Comparison of ENCODE assay signal across 8 cellular contexts in the genomic region with DNA sequence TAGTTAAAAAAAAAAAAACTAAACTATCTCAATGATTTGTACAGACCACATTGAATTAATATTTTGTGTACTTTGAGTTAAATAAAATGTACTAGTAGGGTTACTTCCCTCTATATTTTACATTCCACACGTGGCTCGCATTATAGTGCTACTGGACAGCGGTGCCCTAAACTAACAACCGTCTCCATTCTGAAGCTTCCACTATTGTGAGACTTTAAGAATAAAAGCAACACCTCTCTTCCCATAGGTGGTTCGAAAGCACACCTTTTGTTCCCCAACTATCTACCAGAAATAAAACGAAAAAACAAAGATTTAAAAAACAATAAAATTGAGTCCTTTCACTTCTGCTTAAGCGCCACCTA. TPM values are rescaled to one million over a fixed set of nuclear protein-coding genes. Genes with fewer than 3 reads are reported as not detected.
DNase-seq lines count a peak whose midpoint lies in the region; ATAC-seq and TF ChIP-seq lines count a peak whose summit lies in the region.

No MANE protein-coding gene starts in this region.

- H3K27ac ChIP-seq in ascending aorta (peak overlapping the region; percentile 92 to 94), left lung (peak overlapping the region; percentile 84 to 96)

- H3K9me3 Mint-ChIP-seq in stimulated activated naive CD8-positive, alpha-beta T cell treated with anti-CD3 and anti-CD28 coated beads, Interleukin-15, Interleukin-2, amounts not matched to agents 100 ng/mL and 50 ng/mL, for 24 hours: no peaks in the 10 kb centered on the region
- H3K9me3 Mint-ChIP-seq in type B pancreatic cell: no peaks in the 10 kb centered on the region

- no peaks in the 10 kb centered on the region for H3K9me3 ChIP-seq in ascending aorta
- no peaks in the 10 kb centered on the region for H3K9me3 ChIP-seq in left lung

- H3K36me3 ChIP-seq in ascending aorta (peaks cover 0 to 6% of the 10 kb centered on the region in 2 donors), left lung (no peaks in the 10 kb centered on the region)

- H3K27me3 ChIP-seq in ascending aorta: no peaks in the 10 kb centered on the region
- H3K27me3 ChIP-seq in left lung: no peaks in the 10 kb centered on the region

- DNase-seq in stimulated activated naive CD8-positive, alpha-beta T cell treated with anti-CD3 and anti-CD28 coated beads, Interleukin-15, Interleukin-2, amounts not matched to agents 100 U/mL and 50 U/mL, for 24 hours: no peak
- DNase-seq in ascending aorta (ENCODE audit: low spot score in 2 of 2): no peak
- no peak for DNase-seq in left lung
- no peak for DNase-seq in type B pancreatic cell (ENCODE audit: extremely low spot score, unreplicated experiment)
- DNase-seq in SHP77 (lab: John Stamatoyannopoulos, UW): no peak
- no peak for DNase-seq in C1 segment of cervical spinal cord (lab: John Stamatoyannopoulos, UW)

- H3K27me3 Mint-ChIP-seq in stimulated activated naive CD8-positive, alpha-beta T cell treated with anti-CD3 and anti-CD28 coated beads, Interleukin-15, Interleukin-2, amounts not matched to agents 100 ng/mL and 50 ng/mL, for 24 hours: no peaks in the 10 kb centered on the region
- peaks cover 3% of the 10 kb centered on the region for H3K27me3 Mint-ChIP-seq in type B pancreatic cell

- H3K4me1 Mint-ChIP-seq in stimulated activated naive CD8-positive, alpha-beta T cell treated with anti-CD3 and anti-CD28 coated beads, Interleukin-15, Interleukin-2, amounts not matched to agents 100 ng/mL and 50 ng/mL, for 24 hours (ENCODE audit: low read depth): peaks cover 44% of the 10 kb centered on the region
- H3K4me1 Mint-ChIP-seq in type B pancreatic cell (ENCODE audit: unreplicated experiment): peaks cover 36% of the 10 kb centered on the region

- H3K27ac Mint-ChIP-seq in stimulated activated naive CD8-positive, alpha-beta T cell treated with anti-CD3 and anti-CD28 coated beads, Interleukin-15, Interleukin-2, amounts not matched to agents 100 ng/mL and 50 ng/mL, for 24 hours: peak overlapping the region; percentile 95
- peak overlapping the region; percentile 96 for H3K27ac Mint-ChIP-seq in type B pancreatic cell

- TF ChIP-seq CTCF in ascending aorta (IDR thresholded peaks at IDR 0.05): no peak
- TF ChIP-seq CTCF in left lung (IDR thresholded peaks at IDR 0.05): no peak
- no peak for TF ChIP-seq CTCF in type B pancreatic cell (conservative IDR thresholded peaks at IDR 0.05)

- peak overlapping the region; percentile 93 for H3K4me3 Mint-ChIP-seq in stimulated activated naive CD8-positive, alpha-beta T cell treated with anti-CD3 and anti-CD28 coated beads, Interleukin-15, Interleukin-2, amounts not matched to agents 100 ng/mL and 50 ng/mL, for 24 hours
- peak overlapping the region; percentile 99 for H3K4me3 Mint-ChIP-seq in type B pancreatic cell

- ATAC-seq in stimulated activated naive CD8-positive, alpha-beta T cell treated with anti-CD3 and anti-CD28 coated beads, Interleukin-15, Interleukin-2, amounts not matched to agents 100 U/mL and 50 U/mL, for 24 hours: no peak
- ATAC-seq in left lung: peak; percentile 40
- no peak for ATAC-seq in GM19452 (IDR thresholded peaks at IDR 0.05; ENCODE audit: unreplicated experiment)

- intact Hi-C loops in ascending aorta (cut with DNase I): loop anchor here (2.0 kb wide), 1 partner anchor 45 kb away; no protein-coding TSS in a partner anchor
- intact Hi-C loops in left lung (cut with DNase I): no loop called here

- H3K4me3 ChIP-seq in ascending aorta (peak overlapping the region; percentile 92 to 100), left lung (peak overlapping the region; percentile 88 to 98)

- H3K4me1 ChIP-seq in ascending aorta (peaks cover 6 to 13% of the 10 kb centered on the region in 2 donors), left lung (peaks cover 14 to 24% of the 10 kb centered on the region in 2 donors)

- H3K36me3 Mint-ChIP-seq in stimulated activated naive CD8-positive, alpha-beta T cell treated with anti-CD3 and anti-CD28 coated beads, Interleukin-15, Interleukin-2, amounts not matched to agents 100 ng/mL and 50 ng/mL, for 24 hours (ENCODE audit: low read depth): peaks cover 12% of the 10 kb centered on the region
- H3K36me3 Mint-ChIP-seq in type B pancreatic cell: no peaks in the 10 kb centered on the region

RNA-seq across cellular contexts. Expression of a gene that starts 0.4 kb away (rescaled TPM):
- total RNA-seq in ascending aorta (60.3 TPM), left lung (10 to 100 TPM; 71.3 to 72.1 TPM), type B pancreatic cell (ENCODE audit: low replicate concordance) (67.0 and 94.9 TPM in 2 replicates)

RNA-seq across cellular contexts. Expression of a gene that starts 46.5 kb away (rescaled TPM):
- total RNA-seq in ascending aorta (21.0 TPM), left lung (10 to 100 TPM; 85.8 to 90.6 TPM), type B pancreatic cell (ENCODE audit: low replicate concordance) (97.2 and 106 TPM in 2 replicates)
